In the genomic region with DNA sequence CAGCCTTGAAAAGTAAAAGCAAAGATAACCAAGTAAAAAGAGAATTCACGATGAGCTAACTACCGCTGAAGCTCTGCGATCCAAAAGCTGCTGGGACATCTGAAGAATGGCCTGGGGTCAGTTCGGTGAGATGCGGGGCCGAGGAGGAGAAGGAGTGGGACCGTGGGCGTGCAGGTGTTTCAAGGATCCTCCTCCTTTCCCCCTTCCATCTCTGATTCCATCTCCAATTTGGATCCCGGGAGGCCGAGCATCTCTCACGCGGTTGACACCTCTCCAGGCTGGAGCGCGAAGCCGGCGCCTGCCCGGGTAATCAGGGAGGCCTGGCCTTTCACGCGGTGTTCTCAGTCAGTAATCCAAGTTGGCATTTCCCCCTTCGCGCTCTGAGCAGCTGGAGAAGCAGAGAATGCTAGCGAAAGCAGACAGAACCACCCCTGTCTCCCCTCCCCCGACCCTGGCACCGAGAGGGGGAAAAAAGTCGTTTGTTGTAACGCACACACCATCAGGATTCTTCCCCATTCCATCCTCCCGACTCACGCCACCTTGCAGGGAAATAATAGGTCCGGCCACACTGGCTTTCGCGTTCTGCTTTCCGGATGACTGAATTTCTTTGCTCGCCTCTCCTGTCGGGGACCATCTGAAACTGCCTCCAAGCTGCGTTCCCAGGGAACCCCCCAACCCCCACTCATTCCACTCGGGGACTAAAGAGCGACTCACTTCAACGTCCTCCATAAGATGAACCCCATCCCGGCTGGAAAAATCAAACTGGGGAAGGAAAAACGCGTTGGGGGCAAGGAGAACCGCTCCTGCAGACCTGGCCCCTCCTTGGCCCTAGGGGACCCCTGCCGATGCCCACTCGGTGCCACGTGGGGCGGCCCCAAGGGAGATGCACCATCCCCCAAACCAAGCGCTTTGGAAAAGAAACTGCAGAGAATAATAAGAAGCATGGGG, we compare ENCODE assay signal across 11 cellular contexts. TPM values are rescaled to one million over a fixed set of nuclear protein-coding genes. Genes with fewer than 3 reads are reported as not detected.
A peak's percentile ranks its signal among the peaks of the same experiment; 100 is the strongest.
DNase-seq lines count a peak whose midpoint lies in the region; ATAC-seq and TF ChIP-seq lines count a peak whose summit lies in the region.
"Had no signal": no experiment of that assay in that cellular context is flagged by ENCODE, and none has a peak within 500 bp of the region (broad histone marks: within the 10 kb centered on the region; RNA-seq: fewer than 3 reads in every experiment).

No MANE protein-coding gene starts in this region.

- DNase-seq in T-helper 1 cell (no peak), Panc1 (ENCODE audit: low read depth, low spot score) (no peak), esophagus muscularis mucosa (ENCODE audit: extremely low spot score) (no peak), HT-29 (ENCODE audit: low spot score) (no peak), mesenteric fat pad (ENCODE audit: low spot score) (no peak)
- DNase-seq in stimulated activated effector memory CD8-positive, alpha-beta T cell treated with anti-CD3 and anti-CD28 coated beads, Interleukin-12 subunit alpha, Interleukin-12 subunit beta, amount 100 ng/mL, for 72 hours (ENCODE audit: low spot score in 2 of 2): no peak
- DNase-seq: colonic mucosa; stimulated activated CD4-positive, alpha-beta T cell treated with anti-CD3 and anti-CD28 coated beads, Interleukin-15, amount 100 ng/mL, for 24 hours had no signal

- peak overlapping the region; percentile 68 for H3K4me3 Mint-ChIP-seq in T-helper 1 cell treated with Interleukin-12 subunit alpha and Interleukin-12 subunit beta and Interleukin-4 antibody, amounts not matched to agents 30 μg/mL and 1 μg/mL, for 36 hours
- H3K4me3 Mint-ChIP-seq in stimulated activated effector memory CD8-positive, alpha-beta T cell treated with anti-CD3 and anti-CD28 coated beads, Interleukin-12 subunit alpha, Interleukin-12 subunit beta, amount 100 ng/mL, for 72 hours: peak overlapping the region; percentile 43

- H3K4me3 ChIP-seq in Panc1 (ENCODE audit: low read depth in 2 of 2, low read length in 2 of 2) (peak overlapping the region; percentile 14 to 34; a peak in 3 of 4 replicates), esophagus muscularis mucosa (peak overlapping the region; percentile 18 to 48 (median 38))
- H3K4me3 ChIP-seq: colonic mucosa had no signal

- 4% methylated on average over 41 of the region's 47 CpGs for WGBS in esophagus muscularis mucosa

- TF ChIP-seq CTCF in Panc1 (IDR thresholded peaks at IDR 0.05): no peak
- TF ChIP-seq CTCF in esophagus muscularis mucosa (IDR thresholded peaks at IDR 0.05): no peak

- no peak overlapping the region for H3K27ac ChIP-seq in Panc1 (ENCODE audit: low read length)
- H3K27ac ChIP-seq in esophagus muscularis mucosa (replicated peaks in 1 of 4): no peak overlapping the region
- H3K27ac ChIP-seq: BLaER1 treated with 17β-estradiol and CSF1 and Interleukin-3, amounts not matched to agents 10 nM and 100 nM; colonic mucosa had no signal

- H3K36me3 Mint-ChIP-seq in T-helper 1 cell treated with Interleukin-12 subunit alpha and Interleukin-12 subunit beta and Interleukin-4 antibody, amounts not matched to agents 30 μg/mL and 1 μg/mL, for 36 hours (ENCODE audit: low read depth): peaks cover 2% of the 10 kb centered on the region
- no peaks in the 10 kb centered on the region for H3K36me3 Mint-ChIP-seq in stimulated activated effector memory CD8-positive, alpha-beta T cell treated with anti-CD3 and anti-CD28 coated beads, Interleukin-12 subunit alpha, Interleukin-12 subunit beta, amount 100 ng/mL, for 72 hours

- H3K9me3 ChIP-seq in Panc1 (ENCODE audit: control insufficient read depth, insufficient read depth, low read depth, low read length) (no peaks in the 10 kb centered on the region), esophagus muscularis mucosa (no peaks in the 10 kb centered on the region)
- H3K9me3 ChIP-seq: colonic mucosa had no signal

- TF ChIP-seq POLR2A in esophagus muscularis mucosa (IDR thresholded peaks at IDR 0.05; ENCODE audit: low read depth): no peak

- no peaks in the 10 kb centered on the region for H3K9me3 Mint-ChIP-seq in T-helper 1 cell treated with Interleukin-12 subunit alpha and Interleukin-12 subunit beta and Interleukin-4 antibody, amounts not matched to agents 30 μg/mL and 1 μg/mL, for 36 hours
- no peaks in the 10 kb centered on the region for H3K9me3 Mint-ChIP-seq in stimulated activated effector memory CD8-positive, alpha-beta T cell treated with anti-CD3 and anti-CD28 coated beads, Interleukin-12 subunit alpha, Interleukin-12 subunit beta, amount 100 ng/mL, for 72 hours

- ATAC-seq in Panc1 (no peak), HG03354 (IDR thresholded peaks at IDR 0.05; ENCODE audit: poor library complexity, severe bottlenecking, unreplicated experiment) (no peak)
- no peak for ATAC-seq in stimulated activated effector memory CD8-positive, alpha-beta T cell treated with anti-CD3 and anti-CD28 coated beads, Interleukin-12 subunit alpha, Interleukin-12 subunit beta, amount 100 ng/mL, for 72 hours

- H3K27ac Mint-ChIP-seq in T-helper 1 cell treated with Interleukin-12 subunit alpha and Interleukin-12 subunit beta and Interleukin-4 antibody, amounts not matched to agents 30 μg/mL and 1 μg/mL, for 36 hours: no peak overlapping the region
- H3K27ac Mint-ChIP-seq in stimulated activated effector memory CD8-positive, alpha-beta T cell treated with anti-CD3 and anti-CD28 coated beads, Interleukin-12 subunit alpha, Interleukin-12 subunit beta, amount 100 ng/mL, for 72 hours: no peak overlapping the region

- TF ChIP-seq EP300 in esophagus muscularis mucosa (IDR thresholded peaks at IDR 0.05): no peak

- H3K4me1 ChIP-seq in Panc1 (ENCODE audit: control insufficient read depth, insufficient read depth, low read length) (0 out of 2 replicates have a peak, but pooled peaks cover 3% of the 10 kb centered on the region), esophagus muscularis mucosa (peaks cover 26 to 36% (median 31%) of the 10 kb centered on the region in 4 donors)

- CTCF ChIA-PET in Panc1 (lab: Charles Lee): no interaction called here

- peaks cover 11% of the 10 kb centered on the region for H3K27me3 ChIP-seq in Panc1 (ENCODE audit: control insufficient read depth, insufficient read depth, low read length)
- H3K27me3 ChIP-seq in esophagus muscularis mucosa: peaks cover 4 to 96% (median 62%) of the 10 kb centered on the region in 4 donors

- no TSS peak for BruUV-seq in Panc1 (replicated peaks; lab: Mats Ljungman, UMichigan)

- POLR2A ChIA-PET in Panc1 (lab: Charles Lee): no interaction called here

- intact Hi-C loops in Panc1 (cut with micrococcal nuclease; ENCODE audit: unreplicated experiment): no loop called here
- intact Hi-C loops in esophagus muscularis mucosa (cut with DNase I): no loop called here

- H3K4me1 Mint-ChIP-seq in T-helper 1 cell treated with Interleukin-12 subunit alpha and Interleukin-12 subunit beta and Interleukin-4 antibody, amounts not matched to agents 30 μg/mL and 1 μg/mL, for 36 hours (ENCODE audit: low read depth): peaks cover 34% of the 10 kb centered on the region
- H3K4me1 Mint-ChIP-seq in stimulated activated effector memory CD8-positive, alpha-beta T cell treated with anti-CD3 and anti-CD28 coated beads, Interleukin-12 subunit alpha, Interleukin-12 subunit beta, amount 100 ng/mL, for 72 hours: peaks cover 29% of the 10 kb centered on the region

- in situ Hi-C loops in Panc1 (cut with HindIII; ENCODE audit: low pct_unique_long_range_greater_than_20kb, low sequenced_read_pairs): no loop called here

- H3K27me3 Mint-ChIP-seq in T-helper 1 cell treated with Interleukin-12 subunit alpha and Interleukin-12 subunit beta and Interleukin-4 antibody, amounts not matched to agents 30 μg/mL and 1 μg/mL, for 36 hours (ENCODE audit: low read depth): peaks cover 88% of the 10 kb centered on the region

- H3K36me3 ChIP-seq in Panc1 (ENCODE audit: control insufficient read depth, insufficient read depth, low read length) (no peaks in the 10 kb centered on the region; the same call in 1 of the 2 replicates), esophagus muscularis mucosa (no peaks in the 10 kb centered on the region)
- H3K36me3 ChIP-seq: BLaER1 treated with 17β-estradiol and CSF1 and Interleukin-3, amounts not matched to agents 10 nM and 100 nM; colonic mucosa had no signal

RNA-seq across cellular contexts. Expression of a gene that starts 6.5 kb away (rescaled TPM):
- total RNA-seq in Panc1 (2021; ENCODE audit: unreplicated experiment): not detected
- not detected for polyA plus RNA-seq in Panc1 (2012; ENCODE audit: insufficient read length)
- not detected for total RNA-seq in esophagus muscularis mucosa
- total RNA-seq in HT-29 (2014; rRNA removed; shearing (Covaris generic)): not detected in 2 replicates
- not detected for total RNA-seq in mesenteric fat pad
- total RNA-seq: colonic mucosa had no signal
